Comparison of ENCODE assay signal across 9 cellular contexts in genomic region chr16:56547120-56547948, GRCh38. TPM values are rescaled to one million over a fixed set of nuclear protein-coding genes. Genes with fewer than 3 reads are reported as not detected.
A peak's percentile ranks its signal among the peaks of the same experiment; 100 is the strongest.
DNase-seq lines count a peak whose midpoint lies in the region; ATAC-seq and TF ChIP-seq lines count a peak whose summit lies in the region.
"Had no signal": no experiment of that assay in that cellular context is flagged by ENCODE, and none has a peak within 500 bp of the region (broad histone marks: within the 10 kb centered on the region; RNA-seq: fewer than 3 reads in every experiment).

No MANE protein-coding gene starts in this region.

- TF ChIP-seq POLR2A in thyroid gland (IDR thresholded peaks at IDR 0.05) (no peak), uterus (IDR thresholded peaks at IDR 0.05) (no peak)

- intact Hi-C loops in thyroid gland (cut with DNase I) = no loop called here
- intact Hi-C loops in uterus (cut with DNase I; ENCODE audit: low total_unique reads) = no loop called here

- H3K4me3 ChIP-seq in AG04450 (ENCODE audit: low read depth, low read length) = no peak overlapping the region
- H3K4me3 ChIP-seq in HFF-Myc (replicated peaks; ENCODE audit: low read depth, low read length) = no peak overlapping the region
- H3K4me3 ChIP-seq in iPS-20b (ENCODE audit: low read length) = peak overlapping the region; percentile 26; the same call in 1 of the 2 replicates
- no peak overlapping the region for H3K4me3 ChIP-seq in thyroid gland (replicated peaks in 1 of 3)
- no peak overlapping the region for H3K4me3 ChIP-seq in uterus

- peak; percentile 55 for DNase-seq in AG04450 (ENCODE audit: low read depth, low spot score)
- peak; percentile 88 for DNase-seq in HFF-Myc (ENCODE audit: extremely low read depth, low read depth)
- peak in 54 of 56 donors; percentile 17 to 92 (median 69) for DNase-seq in amygdala (lab: John Stamatoyannopoulos, UW)
- DNase-seq in mucosa of gallbladder (ENCODE audit: low spot score) = no peak
- no peak for DNase-seq in thyroid gland
- no peak for DNase-seq in uterus

- no peak for ATAC-seq in GM21390 (IDR thresholded peaks at IDR 0.05; ENCODE audit: unreplicated experiment)

- TF ChIP-seq CTCF in AG04450 (IDR thresholded peaks at IDR 0.05; ENCODE audit: low read depth, low read length) (no peak), HFF-Myc (IDR thresholded peaks at IDR 0.05; ENCODE audit: low read depth, low read length, missing control alignments) (no peak), thyroid gland (IDR thresholded peaks at IDR 0.05) (no peak), uterus (IDR thresholded peaks at IDR 0.05) (no peak)

- POLR2A ChIA-PET in AG04450 (lab: Yijun Ruan, JAX) = interaction anchor here (0.6 to 1.4 kb wide), 3 partner anchors 60 to 159 kb away, joined by 3 read pairs; partner anchors contain the start of gene MT1E

- CTCF ChIA-PET in AG04450 (lab: Charles Lee) = interaction anchor here (0.7 to 1.3 kb wide), 3 partner anchors 33 to 154 kb away, joined by 3 to 4 read pairs (median 3); no protein-coding TSS in a partner anchor

- H3K9ac ChIP-seq in iPS-20b (ENCODE audit: low read depth, low read length) = peak overlapping the region; percentile 33; the same call in 1 of the 2 replicates

- 36 to 46% methylated on average over 12 of the region's 12 CpGs for WGBS in thyroid gland, 2 donors

- H3K27ac ChIP-seq in AG04450 (ENCODE audit: low read depth, low read length) = peak overlapping the region; percentile 73
- H3K27ac ChIP-seq in iPS-20b (ENCODE audit: low read length) = no peak overlapping the region
- no peak overlapping the region for H3K27ac ChIP-seq in thyroid gland
- no peak overlapping the region for H3K27ac ChIP-seq in uterus

- H3K27me3 ChIP-seq in AG04450 (ENCODE audit: control insufficient read depth, insufficient read depth, low read length) (peaks cover 4% of the 10 kb centered on the region), iPS-20b (ENCODE audit: insufficient read depth, low read length) (peaks cover 46% of the 10 kb centered on the region), thyroid gland (no peaks in the 10 kb centered on the region), uterus (no peaks in the 10 kb centered on the region)

- H3K9me3 ChIP-seq in AG04450 (ENCODE audit: control insufficient read depth, insufficient read depth, low read length) (no peaks in the 10 kb centered on the region), iPS-20b (ENCODE audit: insufficient read depth, low read depth, low read length) (no peaks in the 10 kb centered on the region), thyroid gland (no peaks in the 10 kb centered on the region), uterus (no peaks in the 10 kb centered on the region)

- H3K36me3 ChIP-seq in iPS-20b (ENCODE audit: insufficient read depth, low read depth, low read length) (no peaks in the 10 kb centered on the region), thyroid gland (no peaks in the 10 kb centered on the region), uterus (no peaks in the 10 kb centered on the region)

- H3K4me1 ChIP-seq in iPS-20b (ENCODE audit: insufficient read depth, low read length) (peaks cover 12% of the 10 kb centered on the region), thyroid gland (peaks cover 4 to 9% of the 10 kb centered on the region in 2 donors), uterus (no peaks in the 10 kb centered on the region)

RNA-seq across cellular contexts. Expression of gene MT4, which starts 17.5 kb away (rescaled TPM):
- polyA plus RNA-seq in AG04450 (2011; rRNA removed) = not detected in 2 replicates
- polyA minus RNA-seq in AG04450 (2011; rRNA and poly(A)+ RNA removed) = not detected in 2 replicates
- total RNA-seq in mucosa of gallbladder (not detected), thyroid gland (not detected), uterus (not detected)
- total RNA-seq: mononuclear cell had no signal

RNA-seq across cellular contexts. Expression of gene BBS2, which starts 27.5 kb away (rescaled TPM):
- 49.7 and 53.6 TPM in 2 replicates for polyA plus RNA-seq in AG04450 (2011; rRNA removed)
- 41.8 and 46.0 TPM in 2 replicates for polyA minus RNA-seq in AG04450 (2011; rRNA and poly(A)+ RNA removed)
- 42.7 TPM for total RNA-seq in mucosa of gallbladder
- total RNA-seq in thyroid gland = 10 to 100 TPM; 55.1 to 98.6 (median 57.4) TPM
- total RNA-seq in uterus = 100 to 1,000 TPM in 1 of 4 donors, 10 to 100 TPM in 3; 44.1 to 209 (median 82.8) TPM

RNA-seq across cellular contexts. Expression of gene MT3, which starts 42.0 kb away (rescaled TPM):
- not detected in 2 replicates for polyA plus RNA-seq in AG04450 (2011; rRNA removed)
- not detected in 2 replicates for polyA minus RNA-seq in AG04450 (2011; rRNA and poly(A)+ RNA removed)
- total RNA-seq in mucosa of gallbladder = 1.4 TPM
- total RNA-seq in thyroid gland = not detected
- not detected for total RNA-seq in uterus

Comparison
In these comparisons a context has a peak if more than half of its experiments do, and no peak if none do; other contexts are left out.
1. DNase-seq: peak in AG04450 (single experiment), HFF-Myc (single experiment) and amygdala (54 of 56); none in mucosa of gallbladder (single experiment), thyroid gland (0 of 2) and uterus (0 of 2).